9 cellular contexts compared by ENCODE assay signal in genomic region chr2:183035298-183035953, GRCh38. TPM values are rescaled to one million over a fixed set of nuclear protein-coding genes. Genes with fewer than 3 reads are reported as not detected.
DNase-seq lines count a peak whose midpoint lies in the region; FAIRE-seq and TF ChIP-seq lines count a peak whose summit lies in the region.
"Had no signal": no experiment of that assay in that cellular context is flagged by ENCODE, and none has a peak within 500 bp of the region (broad histone marks: within the 10 kb centered on the region; RNA-seq: fewer than 3 reads in every experiment).

No MANE protein-coding gene starts in this region.

- H2AFZ ChIP-seq in fibroblast of lung (ENCODE audit: low read length) = no peak overlapping the region

- no peak for TF ChIP-seq POLR2A in GM12891 (IDR thresholded peaks at IDR 0.05; ENCODE audit: low read depth, low read length)

- peak overlapping the region; percentile 51 to 97 (median 76) for H3K4me3 ChIP-seq in fibroblast of lung (replicated peaks in 1 of 4; ENCODE audit: control extremely low read depth in 1 of 4, insufficient read depth in 1 of 4, low read depth in 3 of 4, low read length in 4 of 4)
- H3K4me3 ChIP-seq in skeletal muscle cell (ENCODE audit: low read depth, low read length) = peak overlapping the region; percentile 85

- H4K20me1 ChIP-seq in fibroblast of lung (ENCODE audit: control insufficient read depth, extremely low read depth, insufficient read depth, low read length) = peaks cover 6% of the 10 kb centered on the region

- no peaks in the 10 kb centered on the region for H3K36me3 ChIP-seq in fibroblast of lung (ENCODE audit: control insufficient read depth, insufficient read depth, low read length)

- H3K4me1 ChIP-seq in fibroblast of lung (ENCODE audit: control insufficient read depth, extremely low read depth, insufficient read depth, low read length) = peaks cover 2% of the 10 kb centered on the region

- FAIRE-seq in GM12891 (lab: Jason Lieb, UNC) (peak; percentile 74), urothelium cell line (lab: Jason Lieb, UNC) (no peak)

- TF ChIP-seq CTCF in fibroblast of lung (conservative IDR thresholded peaks at IDR 0.05 in 1 of 2, IDR thresholded peaks at IDR 0.05 in 1 of 2; ENCODE audit: low read depth in 1 of 2, low read length in 2 of 2) = no peak

- H3K27me3 ChIP-seq in fibroblast of lung (ENCODE audit: control insufficient read depth, insufficient read depth, low read length) = no peaks in the 10 kb centered on the region

- H3K9me3 ChIP-seq in fibroblast of lung (ENCODE audit: control insufficient read depth, insufficient read depth, low read depth, low read length) = no peaks in the 10 kb centered on the region

- H3K27ac ChIP-seq in fibroblast of lung (ENCODE audit: insufficient read depth, low read length) = peak overlapping the region; percentile 18

- H3K4me2 ChIP-seq in fibroblast of lung (ENCODE audit: extremely low read depth, insufficient read depth, low read length) = peak overlapping the region; percentile 93

- DNase-seq in GM12891 (ENCODE audit: insufficient read length, low spot score) (no peak), RPMI7951 (ENCODE audit: low read depth) (peak; percentile 69), fibroblast of lung (ENCODE audit: low read depth in 2 of 2) (peak; percentile 81 to 88), skeletal muscle cell (ENCODE audit: low read depth) (peak; percentile 66), SW 1271 (lab: John Stamatoyannopoulos, UW) (no peak), NCI-H2196 treated with DMSO at 0.1 percent for 48 hours (lab: John Stamatoyannopoulos, UW; ENCODE audit: unreplicated experiment) (no peak), urothelium cell line (ENCODE audit: low spot score) (no peak)
- DNase-seq in activated naive CD4-positive, alpha-beta T cell treated with Interleukin-2 at 50 U/mL for 16 hours = no peak
- DNase-seq: NCI-H1092 had no signal

- H3K9ac ChIP-seq in fibroblast of lung (ENCODE audit: insufficient read depth, low read length) = no peak overlapping the region

- peaks cover 73% of the 10 kb centered on the region for H3K79me2 ChIP-seq in fibroblast of lung (ENCODE audit: control insufficient read depth, insufficient read depth, low read length)

TF ChIP-seq in GM12891, 5 proteins besides CTCF, POLR2A, EP300 and RAD21:
- no peak for TF ChIP-seq TAF1 (IDR thresholded peaks at IDR 0.05; ENCODE audit: low read depth, low read length)
- TF ChIP-seq POLR2AphosphoS5 (IDR thresholded peaks at IDR 0.05; ENCODE audit: low read depth, low read length) = no peak
- no peak for TF ChIP-seq SPI1 (IDR thresholded peaks at IDR 0.05; ENCODE audit: low read depth, low read length)
- no peak for TF ChIP-seq POU2F2 (IDR thresholded peaks at IDR 0.05; ENCODE audit: low read depth, low read length)
- TF ChIP-seq PAX5 (IDR thresholded peaks at IDR 0.05; ENCODE audit: insufficient read depth, low read length, severe bottlenecking) = no peak

RNA-seq across cellular contexts. Expression of gene NCKAP1, which starts 2.8 kb away (rescaled TPM):
- polyA plus RNA-seq in GM12891 (2012; ENCODE audit: low read depth, missing spikeins) = 3.5 TPM
- total RNA-seq in RPMI7951 (2014; rRNA removed; shearing (Covaris generic)) = 182 and 188 TPM in 2 replicates
- 106 and 141 TPM in 2 replicates for total RNA-seq in fibroblast of lung
- polyA plus RNA-seq in fibroblast of lung = 185 and 219 TPM in 2 replicates
- polyA plus RNA-seq in fibroblast of lung (2012) = 80.6 and 87.8 TPM in 2 replicates
- 10.6 and 22.1 TPM in 2 replicates for polyA minus RNA-seq in fibroblast of lung (ENCODE audit: low replicate concordance)

RNA-seq across cellular contexts. Expression of gene DUSP19, which starts 43.1 kb away (rescaled TPM):
- 0.41 TPM for polyA plus RNA-seq in GM12891 (2012; ENCODE audit: low read depth, missing spikeins)
- total RNA-seq in RPMI7951 (2014; rRNA removed; shearing (Covaris generic)) = 1.7 and 2.1 TPM in 2 replicates
- total RNA-seq in fibroblast of lung = 5.1 and 7.4 TPM in 2 replicates
- 2.4 and 2.6 TPM in 2 replicates for polyA plus RNA-seq in fibroblast of lung
- 0.85 and 1.1 TPM in 2 replicates for polyA plus RNA-seq in fibroblast of lung (2012)
- polyA minus RNA-seq in fibroblast of lung (ENCODE audit: low replicate concordance) = 1.1 and 1.7 TPM in 2 replicates

Comparison
In these comparisons a context has a peak if more than half of its experiments do, and no peak if none do; other contexts are left out.
1. DNase-seq: peak in RPMI7951 (single experiment), fibroblast of lung (2 of 2) and skeletal muscle cell (single experiment); none in GM12891 (single experiment), SW 1271 (0 of 2), NCI-H2196 treated with DMSO at 0.1 percent for 48 hours (single experiment), activated naive CD4-positive, alpha-beta T cell treated with Interleukin-2 at 50 U/mL for 16 hours (single experiment) and urothelium cell line (single experiment).